Comparison of ENCODE assay signal across 10 cellular contexts in the genomic region with DNA sequence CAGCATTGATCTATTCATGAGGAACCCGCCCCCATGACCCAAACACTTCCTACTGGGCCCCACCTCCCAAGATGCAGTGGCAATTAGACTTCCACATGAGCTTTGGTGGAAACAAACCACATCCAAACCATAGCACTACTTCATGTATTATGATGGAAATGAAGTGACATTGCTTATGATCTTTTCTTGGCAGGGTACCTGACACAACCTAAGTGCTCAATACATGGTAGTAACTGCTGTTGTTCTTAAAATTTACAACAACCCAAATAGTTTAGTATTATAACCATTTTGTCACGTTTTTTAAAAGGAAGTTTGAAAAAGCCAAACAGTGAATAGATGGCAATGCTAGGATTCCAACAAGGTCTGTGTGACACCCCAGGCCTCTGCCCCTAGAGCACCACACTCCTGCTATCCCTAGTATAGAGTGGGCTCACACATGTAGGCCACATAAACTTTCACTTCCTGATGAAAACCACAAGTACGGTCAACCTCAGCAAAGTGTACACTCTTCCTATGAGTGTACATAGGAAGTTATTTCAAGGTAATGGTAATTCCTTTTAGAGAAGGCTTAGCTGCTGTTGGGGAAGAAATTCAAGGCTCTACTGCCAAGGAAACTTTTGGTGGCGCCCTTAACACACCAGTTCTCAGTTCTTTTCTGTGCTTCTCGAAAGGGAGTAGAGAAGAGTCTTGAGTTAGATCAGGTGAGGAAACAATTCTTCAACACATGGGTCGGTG.
DNase-seq lines count a peak whose midpoint lies in the region; ATAC-seq lines count a peak whose summit lies in the region.
"Had no signal": no experiment of that assay in that cellular context is flagged by ENCODE, and none has a peak within 500 bp of the region (broad histone marks: within the 10 kb centered on the region; RNA-seq: fewer than 3 reads in every experiment).

No MANE protein-coding gene starts in this region.

- H3K27me3 Mint-ChIP-seq in activated naive CD8-positive, alpha-beta T cell treated with anti-CD3 and anti-CD28 coated beads, Interleukin-2, amount 10 ng/mL, durations not matched to agents 7 days and 5 days = peaks cover 12% of the 10 kb centered on the region

- no peaks in the 10 kb centered on the region for H3K9me3 Mint-ChIP-seq in activated naive CD8-positive, alpha-beta T cell treated with anti-CD3 and anti-CD28 coated beads, Interleukin-2, amount 10 ng/mL, durations not matched to agents 7 days and 5 days
- H3K9me3 Mint-ChIP-seq: neural crest cell had no signal

- H3K4me1 Mint-ChIP-seq in activated naive CD8-positive, alpha-beta T cell treated with anti-CD3 and anti-CD28 coated beads, Interleukin-2, amount 10 ng/mL, durations not matched to agents 7 days and 5 days = peaks cover 19% of the 10 kb centered on the region
- H3K4me1 Mint-ChIP-seq: neural crest cell had no signal

- no peak for DNase-seq in activated naive CD8-positive, alpha-beta T cell treated with anti-CD3 and anti-CD28 coated beads, Interleukin-2, amount 10 ng/mL, durations not matched to agents 7 days and 5 days
- DNase-seq in NCI-H2029 treated with DMSO at 0.1 percent for 48 hours (lab: John Stamatoyannopoulos, UW) = no peak
- DNase-seq in middle frontal gyrus (ENCODE audit: extremely low spot score, low spot score) = no peak
- DNase-seq in GF-D8 (lab: John Stamatoyannopoulos, UW) = no peak
- no peak for DNase-seq in NCI-H1092 treated with DMSO at 0.1 percent for 48 hours (lab: John Stamatoyannopoulos, UW)
- DNase-seq: NCI-H510A treated with DMSO at 0.1 percent for 48 hours had no signal

- ATAC-seq in GM18498 (IDR thresholded peaks at IDR 0.05; ENCODE audit: unreplicated experiment) (peak; percentile 98), GM21423 (IDR thresholded peaks at IDR 0.05; ENCODE audit: unreplicated experiment) (peak; percentile 96), HG03432 (IDR thresholded peaks at IDR 0.05; ENCODE audit: unreplicated experiment) (peak; percentile 97)
- peak; percentile 93 for ATAC-seq in activated naive CD8-positive, alpha-beta T cell treated with anti-CD3 and anti-CD28 coated beads, Interleukin-2, amount 10 ng/mL, durations not matched to agents 7 days and 5 days (ENCODE audit: low read depth)

- H3K27ac Mint-ChIP-seq in activated naive CD8-positive, alpha-beta T cell treated with anti-CD3 and anti-CD28 coated beads, Interleukin-2, amount 10 ng/mL, durations not matched to agents 7 days and 5 days = no peak overlapping the region

- H3K36me3 Mint-ChIP-seq in activated naive CD8-positive, alpha-beta T cell treated with anti-CD3 and anti-CD28 coated beads, Interleukin-2, amount 10 ng/mL, durations not matched to agents 7 days and 5 days = peaks cover 3% of the 10 kb centered on the region

- POLR2A ChIA-PET in activated naive CD8-positive, alpha-beta T cell treated with anti-CD3 and anti-CD28 coated beads, Interleukin-2, amount 10 ng/mL, durations not matched to agents 7 days and 5 days (lab: Charles Lee) = interaction anchor here (0.7 kb wide), 1 partner anchor 97 kb away, joined by 3 read pairs; no protein-coding TSS in a partner anchor

- H3K4me3 Mint-ChIP-seq in activated naive CD8-positive, alpha-beta T cell treated with anti-CD3 and anti-CD28 coated beads, Interleukin-2, amount 10 ng/mL, durations not matched to agents 7 days and 5 days = no peak overlapping the region
- H3K4me3 Mint-ChIP-seq: neural crest cell had no signal
